8 cellular contexts compared by ENCODE assay signal in the genomic region with DNA sequence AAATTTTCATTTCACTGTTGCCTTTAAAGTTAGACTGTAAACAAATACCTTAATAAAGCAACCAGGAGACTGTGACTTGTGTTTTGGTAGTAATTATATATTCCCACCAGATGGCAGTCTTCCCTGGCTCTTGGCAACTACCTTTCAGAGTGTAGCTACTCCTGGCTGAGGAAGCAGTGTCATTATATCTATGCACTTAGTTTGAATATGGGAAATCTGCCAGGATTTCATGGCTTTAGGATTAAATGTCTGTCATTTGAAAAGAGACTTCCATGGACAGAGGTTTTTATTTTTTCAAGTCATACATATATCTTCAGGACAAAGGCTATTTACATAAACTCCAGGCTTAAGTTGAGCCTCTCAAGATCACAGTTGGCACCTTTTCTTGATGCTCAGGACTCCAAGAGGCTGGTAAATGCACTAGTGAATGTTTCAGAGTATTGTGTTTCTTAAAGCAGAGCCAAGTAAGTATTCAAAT.
DNase-seq lines count a peak whose midpoint lies in the region; ATAC-seq and TF ChIP-seq lines count a peak whose summit lies in the region.

No MANE protein-coding gene starts in this region.

- peak; percentile 92 for ATAC-seq in GM21423 (IDR thresholded peaks at IDR 0.05; ENCODE audit: unreplicated experiment)
- ATAC-seq in HG03575 (IDR thresholded peaks at IDR 0.05; ENCODE audit: extremely low read depth, insufficient number of reproducible peaks, low FRiP score, unreplicated experiment): peak; percentile 88
- peak; percentile 88 for ATAC-seq in activated CD8-positive, alpha-beta T cell treated with anti-CD3 and anti-CD28 coated beads for 36 hours

- H3K4me3 ChIP-seq in fibroblast of lung (replicated peaks in 1 of 4; ENCODE audit: control extremely low read depth in 1 of 4, insufficient read depth in 1 of 4, low read depth in 3 of 4, low read length in 4 of 4): no peak overlapping the region

- CTCF ChIA-PET in activated CD8-positive, alpha-beta T cell treated with anti-CD3 and anti-CD28 coated beads for 36 hours (lab: Charles Lee): interaction anchor here (0.6 to 2.7 kb wide), 28 partner anchors 9 to 780 kb away, joined by 3 to 22 read pairs (median 4); no protein-coding TSS in a partner anchor

- POLR2A ChIA-PET in activated CD8-positive, alpha-beta T cell treated with anti-CD3 and anti-CD28 coated beads for 36 hours (lab: Charles Lee): interaction anchor here (0.6 kb wide), 1 partner anchor 9 kb away, joined by 3 read pairs; no protein-coding TSS in a partner anchor

- no peak overlapping the region for H3K27ac ChIP-seq in fibroblast of lung (ENCODE audit: insufficient read depth, low read length)

- peak; percentile 72 for TF ChIP-seq CTCF in activated CD8-positive, alpha-beta T cell treated with anti-CD3 and anti-CD28 coated beads for 36 hours (IDR thresholded peaks at IDR 0.05)
- TF ChIP-seq CTCF in fibroblast of lung (conservative IDR thresholded peaks at IDR 0.05 in 1 of 2, IDR thresholded peaks at IDR 0.05 in 1 of 2; ENCODE audit: low read depth in 1 of 2, low read length in 2 of 2) (peak; percentile 59 to 61), neural crest cell (conservative IDR thresholded peaks at IDR 0.05) (peak; percentile 84)

- in situ Hi-C loops in G401 (cut with HindIII; ENCODE audit: low sequenced_read_pairs): no loop called here

- H3K27ac Mint-ChIP-seq in activated CD8-positive, alpha-beta T cell treated with anti-CD3 and anti-CD28 coated beads for 36 hours: peak overlapping the region; percentile 41
- no peak overlapping the region for H3K27ac Mint-ChIP-seq in neural crest cell (ENCODE audit: unreplicated experiment)

- H3K27me3 Mint-ChIP-seq in activated CD8-positive, alpha-beta T cell treated with anti-CD3 and anti-CD28 coated beads for 36 hours: no peaks in the 10 kb centered on the region
- no peaks in the 10 kb centered on the region for H3K27me3 Mint-ChIP-seq in neural crest cell (ENCODE audit: low read depth)

- no peaks in the 10 kb centered on the region for H3K9me3 ChIP-seq in fibroblast of lung (ENCODE audit: control insufficient read depth, insufficient read depth, low read depth, low read length)

- no peaks in the 10 kb centered on the region for H3K79me2 ChIP-seq in fibroblast of lung (ENCODE audit: control insufficient read depth, insufficient read depth, low read length)

- no peaks in the 10 kb centered on the region for H3K36me3 ChIP-seq in fibroblast of lung (ENCODE audit: control insufficient read depth, insufficient read depth, low read length)

- no peaks in the 10 kb centered on the region for H3K27me3 ChIP-seq in fibroblast of lung (ENCODE audit: control insufficient read depth, insufficient read depth, low read length)

- H3K9me3 Mint-ChIP-seq in activated CD8-positive, alpha-beta T cell treated with anti-CD3 and anti-CD28 coated beads for 36 hours: peaks cover 7% of the 10 kb centered on the region
- H3K9me3 Mint-ChIP-seq in neural crest cell: no peaks in the 10 kb centered on the region

- H4K20me1 ChIP-seq in fibroblast of lung (ENCODE audit: control insufficient read depth, extremely low read depth, insufficient read depth, low read length): no peaks in the 10 kb centered on the region

- H3K36me3 Mint-ChIP-seq in activated CD8-positive, alpha-beta T cell treated with anti-CD3 and anti-CD28 coated beads for 36 hours (ENCODE audit: low read depth): peaks cover 43% of the 10 kb centered on the region
- no peaks in the 10 kb centered on the region for H3K36me3 Mint-ChIP-seq in neural crest cell (ENCODE audit: low read depth)

- no peaks in the 10 kb centered on the region for H3K4me1 ChIP-seq in fibroblast of lung (ENCODE audit: control insufficient read depth, extremely low read depth, insufficient read depth, low read length)

- H3K4me1 Mint-ChIP-seq in activated CD8-positive, alpha-beta T cell treated with anti-CD3 and anti-CD28 coated beads for 36 hours (ENCODE audit: low read depth): peaks cover 64% of the 10 kb centered on the region
- H3K4me1 Mint-ChIP-seq in neural crest cell: no peaks in the 10 kb centered on the region

- H3K4me2 ChIP-seq in fibroblast of lung (ENCODE audit: extremely low read depth, insufficient read depth, low read length): no peak overlapping the region

- H3K9ac ChIP-seq in fibroblast of lung (ENCODE audit: insufficient read depth, low read length): no peak overlapping the region

- no peak overlapping the region for H2AFZ ChIP-seq in fibroblast of lung (ENCODE audit: low read length)

- DNase-seq in G401 (ENCODE audit: low spot score) (peak; percentile 70), NCI-H524 (lab: John Stamatoyannopoulos, UW) (peak; percentile 92 to 99), fibroblast of lung (ENCODE audit: low read depth in 2 of 2) (peak; percentile 60 to 80), neural crest cell (ENCODE audit: low read depth, low spot score) (peak; percentile 12), cerebellar nuclear complex (lab: John Stamatoyannopoulos, UW) (no peak)
- DNase-seq in activated CD8-positive, alpha-beta T cell treated with anti-CD3 and anti-CD28 coated beads for 36 hours: peak; percentile 50

- intact Hi-C loops in activated CD8-positive, alpha-beta T cell treated with anti-CD3 and anti-CD28 coated beads for 36 hours (cut with micrococcal nuclease): loop anchor here (5.0 kb wide), 2 partner anchors 75 to 120 kb away; no protein-coding TSS in a partner anchor

- no peak overlapping the region for H3K4me3 Mint-ChIP-seq in activated CD8-positive, alpha-beta T cell treated with anti-CD3 and anti-CD28 coated beads for 36 hours
- no peak overlapping the region for H3K4me3 Mint-ChIP-seq in neural crest cell

Comparison
In these comparisons a context has a peak if more than half of its experiments do, and no peak if none do; other contexts are left out.
1. DNase-seq: peak in G401 (single experiment), NCI-H524 (2 of 2), activated CD8-positive, alpha-beta T cell treated with anti-CD3 and anti-CD28 coated beads for 36 hours (single experiment), fibroblast of lung (2 of 2) and neural crest cell (single experiment); none in cerebellar nuclear complex (0 of 2).
2. Peak in every context shown above with its lines, with median percentiles within 50 percentile points of each other: ATAC-seq and CTCF ChIP-seq.